16 cellular contexts compared by ENCODE assay signal in genomic region chr6:104537185-104537584, GRCh38.
DNase-seq lines count a peak whose midpoint lies in the region; ATAC-seq and TF ChIP-seq lines count a peak whose summit lies in the region.
"Had no signal": no experiment of that assay in that cellular context is flagged by ENCODE, and none has a peak within 500 bp of the region (broad histone marks: within the 10 kb centered on the region; RNA-seq: fewer than 3 reads in every experiment).

No MANE protein-coding gene starts in this region.

- no peaks in the 10 kb centered on the region for H3K9me2 ChIP-seq in PC-3 (replicated peaks; ENCODE audit: low read length)

- no peaks in the 10 kb centered on the region for H3K27me3 Mint-ChIP-seq in mesothelial cell of epicardium (ENCODE audit: low read depth)

- BruUV-seq in PC-3 (replicated peaks; lab: Mats Ljungman, UMichigan), result no TSS peak

- H3K4me1 ChIP-seq in PC-3 (ENCODE audit: insufficient read depth, low read length), result peaks cover 11% of the 10 kb centered on the region
- H3K4me1 ChIP-seq in right atrium auricular region, result peaks cover 0 to 4% of the 10 kb centered on the region in 2 donors

- H3K9me3 ChIP-seq in PC-3 (ENCODE audit: low read length), result no peaks in the 10 kb centered on the region
- H3K9me3 ChIP-seq in right atrium auricular region, result no peaks in the 10 kb centered on the region

- H3K4me3 Mint-ChIP-seq in mesothelial cell of epicardium, result no peak overlapping the region
- H3K4me3 Mint-ChIP-seq: memory B cell had no signal

- H3K36me3 Mint-ChIP-seq in mesothelial cell of epicardium, result no peaks in the 10 kb centered on the region
- no peaks in the 10 kb centered on the region for H3K36me3 Mint-ChIP-seq in activated naive CD4-positive, alpha-beta T cell treated with anti-CD3 and anti-CD28 coated beads, Interleukin-2, amount 50 U/mL, for 72 hours
- H3K36me3 Mint-ChIP-seq: memory B cell had no signal

- no peak overlapping the region for H2AFZ ChIP-seq in PC-3 (ENCODE audit: low read length)

- H3K4me3 ChIP-seq in PC-3 (ENCODE audit: low read length) (no peak overlapping the region), right atrium auricular region (no peak overlapping the region)

- H3K4me2 ChIP-seq in PC-3 (ENCODE audit: low read length), result no peak overlapping the region

- H3K27ac ChIP-seq in PC-3 (ENCODE audit: low read length) (no peak overlapping the region), right atrium auricular region (no peak overlapping the region)
- H3K27ac ChIP-seq: WERI-Rb-1 had no signal

- ATAC-seq in PC-3 (peak; percentile 74), HG03354 (IDR thresholded peaks at IDR 0.05; ENCODE audit: poor library complexity, severe bottlenecking, unreplicated experiment) (no peak)
- no peak for ATAC-seq in activated naive CD4-positive, alpha-beta T cell treated with anti-CD3 and anti-CD28 coated beads, Interleukin-2, amount 50 U/mL, for 72 hours

- no peaks in the 10 kb centered on the region for H3K79me2 ChIP-seq in PC-3 (ENCODE audit: low read length)

- H3K27me3 ChIP-seq in PC-3 (ENCODE audit: low read length), result no peaks in the 10 kb centered on the region
- no peaks in the 10 kb centered on the region for H3K27me3 ChIP-seq in right atrium auricular region

- TF ChIP-seq CTCF in PC-3 (conservative IDR thresholded peaks at IDR 0.05; ENCODE audit: low read depth, low read length), result no peak
- TF ChIP-seq CTCF in mesothelial cell of epicardium (IDR thresholded peaks at IDR 0.05; ENCODE audit: unreplicated experiment), result no peak
- no peak for TF ChIP-seq CTCF in right atrium auricular region (IDR thresholded peaks at IDR 0.05)

- DNase-seq in AG20443 (ENCODE audit: low spot score) (peak; percentile 52), PC-3 (peak; percentile 63), dermis blood vessel endothelial cell (peak; percentile 72), mesothelial cell of epicardium (ENCODE audit: low spot score in 2 of 2, unreplicated experiment in 2 of 2) (no peak), SK-N-DZ (ENCODE audit: low spot score) (no peak), right atrium auricular region (ENCODE audit: low spot score) (no peak)
- DNase-seq in activated naive CD4-positive, alpha-beta T cell treated with anti-CD3 and anti-CD28 coated beads, Interleukin-2, amount 50 U/mL, for 72 hours (ENCODE audit: low spot score in 2 of 2), result no peak
- DNase-seq: activated CD8-positive, alpha-beta memory T cell treated with anti-CD3 and anti-CD28 coated beads for 24 hours; activated gamma-delta T cell; cerebellar nuclear complex; DMS79 treated with DMSO at 0.1 percent for 48 hours; NCI-H1048; small intestine; WERI-Rb-1 had no signal

- H3K4me1 Mint-ChIP-seq in mesothelial cell of epicardium, result peaks cover 50% of the 10 kb centered on the region
- H3K4me1 Mint-ChIP-seq: memory B cell had no signal

- intact Hi-C loops in PC-3 (cut with micrococcal nuclease), result no loop called here

- POLR2A ChIA-PET in PC-3 (lab: Charles Lee; ENCODE audit: unreplicated experiment), result interaction anchor here (0.7 kb wide), 1 partner anchor 1590 kb away, joined by 4 read pairs; no protein-coding TSS in a partner anchor

- no peaks in the 10 kb centered on the region for H3F3A ChIP-seq in PC-3 (ENCODE audit: low read length, unreplicated experiment)

- H4K20me1 ChIP-seq in PC-3 (ENCODE audit: low read length), result no peaks in the 10 kb centered on the region

- no peak overlapping the region for H3K9ac ChIP-seq in PC-3 (ENCODE audit: low read length)

- H3K27ac Mint-ChIP-seq in mesothelial cell of epicardium, result peak overlapping the region; percentile 13
- no peak overlapping the region for H3K27ac Mint-ChIP-seq in activated naive CD4-positive, alpha-beta T cell treated with anti-CD3 and anti-CD28 coated beads, Interleukin-2, amount 50 U/mL, for 72 hours
- H3K27ac Mint-ChIP-seq: memory B cell had no signal

- no peaks in the 10 kb centered on the region for H3K36me3 ChIP-seq in PC-3 (ENCODE audit: low read depth, low read length)
- no peaks in the 10 kb centered on the region for H3K36me3 ChIP-seq in right atrium auricular region
- H3K36me3 ChIP-seq: WERI-Rb-1 had no signal

- H3K9me3 Mint-ChIP-seq in mesothelial cell of epicardium, result no peaks in the 10 kb centered on the region
- no peaks in the 10 kb centered on the region for H3K9me3 Mint-ChIP-seq in activated naive CD4-positive, alpha-beta T cell treated with anti-CD3 and anti-CD28 coated beads, Interleukin-2, amount 50 U/mL, for 72 hours
- H3K9me3 Mint-ChIP-seq: memory B cell had no signal

- CTCF ChIA-PET in PC-3 (lab: Charles Lee), result no interaction called here

Comparison
In these comparisons a context has a peak if more than half of its experiments do, and no peak if none do; other contexts are left out.
1. DNase-seq: peak in AG20443 (single experiment), PC-3 (single experiment) and dermis blood vessel endothelial cell (single experiment); none in mesothelial cell of epicardium (0 of 2), SK-N-DZ (single experiment), activated naive CD4-positive, alpha-beta T cell treated with anti-CD3 and anti-CD28 coated beads, Interleukin-2, amount 50 U/mL, for 72 hours (0 of 2) and right atrium auricular region (single experiment).